In the genomic region with DNA sequence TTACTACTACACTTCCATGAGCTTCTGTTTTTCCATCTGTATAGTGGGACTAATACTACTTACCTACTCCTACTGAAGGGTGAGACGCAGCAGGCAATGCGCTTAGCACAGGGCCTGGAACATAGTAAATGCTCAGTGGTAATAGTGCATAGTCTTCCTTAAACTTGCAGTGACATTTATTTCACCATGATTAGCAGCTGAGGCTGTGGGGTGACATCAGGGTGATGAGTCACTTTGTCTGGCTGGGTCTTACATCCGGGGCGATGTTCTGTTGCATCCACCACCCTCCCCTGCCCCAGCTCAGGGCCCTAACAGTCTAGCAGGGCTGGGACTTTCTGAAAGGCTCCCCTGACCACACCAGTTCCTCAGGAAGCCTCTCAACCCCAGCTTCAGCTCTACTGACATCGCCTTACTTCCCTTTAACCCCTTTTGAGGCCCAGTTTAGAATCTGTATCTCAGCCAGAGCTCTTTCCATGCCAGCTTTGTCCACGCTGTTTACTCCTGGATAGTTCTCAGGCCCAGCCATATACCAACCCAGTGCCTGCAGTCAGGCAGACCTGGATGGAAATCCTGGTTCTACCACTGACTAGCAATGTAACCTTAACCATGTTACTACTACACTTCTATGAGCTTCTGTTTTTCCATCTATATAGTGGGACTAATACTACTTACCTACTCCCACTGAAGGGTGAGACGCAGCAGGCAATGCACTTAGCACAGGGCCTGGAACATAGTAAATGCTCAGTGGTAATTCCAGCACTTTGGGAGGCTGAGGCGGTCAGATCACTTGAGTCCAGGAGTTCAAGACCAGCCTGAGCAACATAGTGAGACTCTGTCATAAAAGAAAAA, we compare ENCODE assay signal across 8 cellular contexts.
DNase-seq lines count a peak whose midpoint lies in the region; ATAC-seq and TF ChIP-seq lines count a peak whose summit lies in the region.

No MANE protein-coding gene starts in this region.

- no peak for TF ChIP-seq POLR2A in ovary (IDR thresholded peaks at IDR 0.05)

- CTCF ChIA-PET in PC-9 (lab: Charles Lee) = interaction anchor here (0.6 to 1.3 kb wide), 5 partner anchors 10 to 366 kb away, joined by 3 to 5 read pairs (median 3); no protein-coding TSS in a partner anchor

- no peak overlapping the region for H2AFZ ChIP-seq in PC-9

- TSS peak; percentile 47 for BruUV-seq in PC-9 (replicated peaks; lab: Mats Ljungman, UMichigan)

- H3K27ac ChIP-seq in PC-9 = peak overlapping the region; percentile 86
- H3K27ac ChIP-seq in ovary = no peak overlapping the region

- ATAC-seq in GM18517 (IDR thresholded peaks at IDR 0.05; ENCODE audit: unreplicated experiment) = peak; percentile 82
- peak; percentile 84 for ATAC-seq in HG02943 (IDR thresholded peaks at IDR 0.05; ENCODE audit: low read depth, unreplicated experiment)

- DNase-seq in PC-9 (peak; percentile 67 to 92), cardiac septum (ENCODE audit: low spot score) (peak; percentile 93), ovary (no peak), NCI-H226 (no peak)
- peak; percentile 65 to 69 for DNase-seq in activated T-helper 1 cell treated with anti-CD3 and anti-CD28 coated beads, Interleukin-2, amount 50 U/mL, for 16 hours (ENCODE audit: low read depth in 1 of 2, low spot score in 1 of 2)
- peak; percentile 84 for DNase-seq in stimulated activated CD4-positive, alpha-beta T cell treated with anti-CD3 and anti-CD28 coated beads, Interleukin-1b, Interleukin-23, amount 100 ng/mL, for 48 hours

- H3K79me2 ChIP-seq in PC-9 (ENCODE audit: low read depth) = no peaks in the 10 kb centered on the region

- TF ChIP-seq EP300 in ovary (IDR thresholded peaks at IDR 0.05) = no peak

- H3K9me3 ChIP-seq in PC-9 (ENCODE audit: insufficient read depth, low read depth) (no peaks in the 10 kb centered on the region), ovary (no peaks in the 10 kb centered on the region)

- H3K4me1 ChIP-seq in PC-9 (replicated peaks; ENCODE audit: insufficient read depth) (peaks cover 67% of the 10 kb centered on the region), ovary (ENCODE audit: insufficient read depth) (no peaks in the 10 kb centered on the region)

- no peaks in the 10 kb centered on the region for H3K9me2 ChIP-seq in PC-9 (ENCODE audit: insufficient read depth)

- H3K27me3 ChIP-seq in PC-9 (ENCODE audit: insufficient read depth, low read depth) (no peaks in the 10 kb centered on the region), ovary (no peaks in the 10 kb centered on the region)

- WGBS in ovary, 3 donors = 79 to 87% (median 85%) methylated on average over 8 of the region's 8 CpGs

- H3K36me3 ChIP-seq in PC-9 (ENCODE audit: low read depth) (no peaks in the 10 kb centered on the region), ovary (no peaks in the 10 kb centered on the region)

- intact Hi-C loops in PC-9 (cut with micrococcal nuclease; ENCODE audit: unreplicated experiment) (loop anchor here (5.0 kb wide), 2 partner anchors 558 to 1007 kb away; a partner anchor contains a TSS), cardiac septum (cut with DNase I) (no loop called here), ovary (cut with DNase I) (no loop called here)

- TF ChIP-seq CTCF in PC-9 (conservative IDR thresholded peaks at IDR 0.05) (no peak), ovary (IDR thresholded peaks at IDR 0.05) (no peak)

- POLR2A ChIA-PET in PC-9 (lab: Charles Lee; ENCODE audit: unreplicated experiment) = interaction anchor here (0.6 to 0.7 kb wide), 2 partner anchors 10 to 216 kb away, joined by 3 to 4 read pairs; no protein-coding TSS in a partner anchor

- no peaks in the 10 kb centered on the region for H4K20me1 ChIP-seq in PC-9 (ENCODE audit: insufficient read depth)

- H3K4me3 ChIP-seq in PC-9 = no peak overlapping the region
- no peak overlapping the region for H3K4me3 ChIP-seq in ovary

- H3F3A ChIP-seq in PC-9 (ENCODE audit: insufficient read depth, low read depth) = peaks cover 61% of the 10 kb centered on the region

- H3K4me2 ChIP-seq in PC-9 = peak overlapping the region; percentile 41

Comparison
In these comparisons a context has a peak if more than half of its experiments do, and no peak if none do; other contexts are left out.
1. DNase-seq: peak in PC-9 (2 of 2), activated T-helper 1 cell treated with anti-CD3 and anti-CD28 coated beads, Interleukin-2, amount 50 U/mL, for 16 hours (2 of 2), cardiac septum (single experiment) and stimulated activated CD4-positive, alpha-beta T cell treated with anti-CD3 and anti-CD28 coated beads, Interleukin-1b, Interleukin-23, amount 100 ng/mL, for 48 hours (single experiment); none in ovary (0 of 5) and NCI-H226 (single experiment).